In genomic region chr3:175526191-175526590, GRCh38 we compare ENCODE assay signal across 12 cellular contexts.
A peak's percentile ranks its signal among the peaks of the same experiment; 100 is the strongest.
DNase-seq lines count a peak whose midpoint lies in the region; ATAC-seq, FAIRE-seq and TF ChIP-seq lines count a peak whose summit lies in the region.
"Had no signal": no experiment of that assay in that cellular context is flagged by ENCODE, and none has a peak within 500 bp of the region (broad histone marks: within the 10 kb centered on the region; RNA-seq: fewer than 3 reads in every experiment).

No MANE protein-coding gene starts in this region.

- H3K9me1 ChIP-seq in keratinocyte (ENCODE audit: control insufficient read depth, extremely low read depth, insufficient read depth, low read length): no peaks in the 10 kb centered on the region

- no peaks in the 10 kb centered on the region for H3K79me2 ChIP-seq in GM23338 (replicated peaks; ENCODE audit: insufficient read depth)
- H3K79me2 ChIP-seq in keratinocyte (ENCODE audit: control insufficient read depth, insufficient read depth, low read length): no peaks in the 10 kb centered on the region

- intact Hi-C loops in stomach (cut with DNase I; ENCODE audit: low total_unique reads): no loop called here

- H3K9ac ChIP-seq in keratinocyte (ENCODE audit: control insufficient read depth, extremely low read depth, insufficient read depth, low read length): no peak overlapping the region

- H3K27ac ChIP-seq in GM23338 (ENCODE audit: low read depth) (peak overlapping the region; percentile 70), keratinocyte (ENCODE audit: control insufficient read depth, insufficient read depth, low read length) (no peak overlapping the region), stomach (no peak overlapping the region)

- TF ChIP-seq CTCF in GM23338 (conservative IDR thresholded peaks at IDR 0.05; ENCODE audit: low read depth in 2 of 2): no peak
- TF ChIP-seq CTCF in keratinocyte (optimal IDR thresholded peaks at IDR 0.05 in 1 of 3, IDR thresholded peaks at IDR 0.05 in 1 of 3, conservative IDR thresholded peaks at IDR 0.05 in 1 of 3; ENCODE audit: extremely low read depth in 1 of 3, insufficient read depth in 2 of 3, low read length in 3 of 3): no peak
- TF ChIP-seq CTCF in stomach (IDR thresholded peaks at IDR 0.05): no peak

- peak overlapping the region; percentile 50 for H3K4me2 ChIP-seq in GM23338
- H3K4me2 ChIP-seq in keratinocyte (ENCODE audit: control insufficient read depth, extremely low read depth, insufficient read depth, low read depth, low read length): peak overlapping the region; percentile 59

- DNase-seq in GM23338 (ENCODE audit: low spot score) (no peak), astrocyte of the hippocampus (ENCODE audit: low read depth, low spot score) (peak; percentile 8), keratinocyte (ENCODE audit: low read depth, low spot score) (no peak), stomach (no peak)
- no peak for DNase-seq in activated naive CD4-positive, alpha-beta T cell (lab: John Stamatoyannopoulos, UW)

- H3K9me2 ChIP-seq in GM23338 (ENCODE audit: insufficient read depth): peaks cover 12% of the 10 kb centered on the region

- 27 to 60% (median 34%) methylated on average over 2 of the region's 2 CpGs for WGBS in stomach, 5 donors

- H4K20me1 ChIP-seq in GM23338 (replicated peaks; ENCODE audit: insufficient read depth): no peaks in the 10 kb centered on the region
- no peaks in the 10 kb centered on the region for H4K20me1 ChIP-seq in keratinocyte (ENCODE audit: control insufficient read depth, extremely low read depth, insufficient read depth, low read length)

- H3K4me3 Mint-ChIP-seq in GM23338: peak overlapping the region; percentile 53

- no peaks in the 10 kb centered on the region for H3K9me3 Mint-ChIP-seq in GM23338

- no peak for TF ChIP-seq POLR2A in stomach (IDR thresholded peaks at IDR 0.05)

- no peak for FAIRE-seq in keratinocyte (lab: Jason Lieb, UNC)
- FAIRE-seq: colon, D721Med, GM18507 had no signal

- no peaks in the 10 kb centered on the region for H3K27me3 Mint-ChIP-seq in GM23338 (ENCODE audit: insufficient read depth, low read depth, poor library complexity)
- H3K27me3 Mint-ChIP-seq: progenitor cell of endocrine pancreas had no signal

- H3K36me3 ChIP-seq in GM23338 (ENCODE audit: insufficient read depth) (0 out of 2 replicates have a peak, but pooled peaks cover 3% of the 10 kb centered on the region), keratinocyte (ENCODE audit: control insufficient read depth in 2 of 2, extremely low read depth in 1 of 2, insufficient read depth in 2 of 2, low read length in 2 of 2) (no peaks in the 10 kb centered on the region), stomach (no peaks in the 10 kb centered on the region)

- H3K4me1 ChIP-seq in GM23338 (ENCODE audit: insufficient read depth) (peaks cover 24% of the 10 kb centered on the region), keratinocyte (ENCODE audit: control insufficient read depth, extremely low read depth, insufficient read depth, low read length) (no peaks in the 10 kb centered on the region), stomach (no peaks in the 10 kb centered on the region)

- no peak for ATAC-seq in GM23338
- ATAC-seq in GM21367 (IDR thresholded peaks at IDR 0.05; ENCODE audit: unreplicated experiment): no peak
- ATAC-seq in esophagus mucosa: no peak
- ATAC-seq in GM18517 (IDR thresholded peaks at IDR 0.05; ENCODE audit: unreplicated experiment): no peak

- peaks cover 6% of the 10 kb centered on the region; the same call in 2 of the 3 replicates for H3K36me3 Mint-ChIP-seq in GM23338 (ENCODE audit: low read depth)

- dilution Hi-C loops in keratinocyte (cut with MboI; ENCODE audit: extremely low pct_ligation_motif_present, low sequenced_read_pairs): no loop called here

- H2AFZ ChIP-seq in GM23338: no peak overlapping the region
- peak overlapping the region; percentile 11 for H2AFZ ChIP-seq in keratinocyte (ENCODE audit: control insufficient read depth, low read length)

- no peaks in the 10 kb centered on the region for H3K27me3 ChIP-seq in GM23338 (ENCODE audit: insufficient read depth)
- H3K27me3 ChIP-seq in keratinocyte (ENCODE audit: control insufficient read depth, extremely low read depth, insufficient read depth, low read length): no peaks in the 10 kb centered on the region
- no peaks in the 10 kb centered on the region for H3K27me3 ChIP-seq in stomach

- no peaks in the 10 kb centered on the region for H3F3A ChIP-seq in GM23338 (replicated peaks; ENCODE audit: low read depth)

- peak overlapping the region; percentile 14 for H3K4me3 ChIP-seq in GM23338
- H3K4me3 ChIP-seq in keratinocyte (ENCODE audit: control insufficient read depth in 2 of 3, extremely low read depth in 1 of 3, insufficient read depth in 2 of 3, low read depth in 1 of 3, low read length in 3 of 3): peak overlapping the region in 2 of 3 experiments; percentile 12 to 37
- H3K4me3 ChIP-seq in stomach: peak overlapping the region; percentile 35 to 44 (median 40)

- H3K27ac Mint-ChIP-seq in GM23338: peak overlapping the region; percentile 90
- H3K27ac Mint-ChIP-seq: progenitor cell of endocrine pancreas had no signal

- H3K4me1 Mint-ChIP-seq in GM23338: peaks cover 22% of the 10 kb centered on the region; the same call in 2 of the 3 replicates

- TF ChIP-seq EP300 in stomach (IDR thresholded peaks at IDR 0.05): no peak

- H3K9me3 ChIP-seq in keratinocyte (ENCODE audit: control insufficient read depth, low read depth, low read length) (no peaks in the 10 kb centered on the region), stomach (no peaks in the 10 kb centered on the region)

TF ChIP-seq in GM23338, 12 proteins besides CTCF, POLR2A, EP300 and RAD21:
- TF ChIP-seq NANOG (IDR thresholded peaks at IDR 0.05; ENCODE audit: borderline replicate concordance) (peak; percentile 2; the same call in 1 of the 2 replicates), ZNF114 (CRISPR knock-in tag; IDR thresholded peaks at IDR 0.05) (no peak)
